21 cellular contexts compared by ENCODE assay signal in genomic region chr10:90992462-90992861, GRCh38.
"Had no signal": no experiment of that assay in that cellular context is flagged by ENCODE, and none has a peak within 500 bp of the region (broad histone marks: within the 10 kb centered on the region; RNA-seq: fewer than 3 reads in every experiment).

No MANE protein-coding gene starts in this region.

- H3K27ac ChIP-seq: adrenal gland, hepatocyte, lower lobe of right lung, neutrophil, pancreas, thoracic aorta, upper lobe of left lung had no signal

- H3K9me3 Mint-ChIP-seq: activated CD4-positive, alpha-beta memory T cell treated with anti-CD3 and anti-CD28 coated beads, Interleukin-2, amount 10 ng/mL, durations not matched to agents 7 days and 5 days; activated T-cell treated with anti-CD3 and anti-CD28 coated beads, Interleukin-2, amount 50 U/mL, for 4 hours; dendritic cell treated with granulocyte-macrophage colony-stimulating factor and Interleukin-4, amounts not matched to agents 40 ng/mL and 50 ng/mL, for 4 days; natural killer cell; stimulated activated effector memory CD8-positive, alpha-beta T cell treated with anti-CD3 and anti-CD28 coated beads, Interleukin-12 subunit alpha, Interleukin-12 subunit beta, amount 100 ng/mL, for 72 hours had no signal

- H3K27me3 ChIP-seq: adrenal gland, hepatocyte, upper lobe of left lung had no signal

- H3K9me3 ChIP-seq: lower lobe of right lung, neutrophil, pancreas, thoracic aorta, upper lobe of left lung had no signal

- ATAC-seq: activated T-cell treated with anti-CD3 and anti-CD28 coated beads, Interleukin-2, amount 50 U/mL, for 4 hours; left cardiac atrium; lower lobe of right lung; natural killer cell; pancreas; sciatic nerve; stimulated activated effector memory CD8-positive, alpha-beta T cell treated with anti-CD3 and anti-CD28 coated beads, Interleukin-12 subunit alpha, Interleukin-12 subunit beta, amount 100 ng/mL, for 72 hours had no signal

- H2AFZ ChIP-seq: hepatocyte had no signal

- H3K79me2 ChIP-seq: hepatocyte had no signal

- H3K36me3 Mint-ChIP-seq: natural killer cell; stimulated activated effector memory CD8-positive, alpha-beta T cell treated with anti-CD3 and anti-CD28 coated beads, Interleukin-12 subunit alpha, Interleukin-12 subunit beta, amount 100 ng/mL, for 72 hours had no signal

- H3K4me3 ChIP-seq: adrenal gland, hepatocyte, lower lobe of right lung, pancreas, upper lobe of left lung had no signal

- H3K4me1 Mint-ChIP-seq: natural killer cell had no signal

- H3K36me3 ChIP-seq: adrenal gland, lower lobe of right lung, neutrophil, pancreas, thoracic aorta, upper lobe of left lung had no signal

- H3K4me1 ChIP-seq: adrenal gland, pancreas, upper lobe of left lung had no signal

- H3K4me2 ChIP-seq: hepatocyte had no signal

- H3K27ac Mint-ChIP-seq: activated CD4-positive, alpha-beta memory T cell treated with anti-CD3 and anti-CD28 coated beads, Interleukin-2, amount 10 ng/mL, durations not matched to agents 7 days and 5 days; natural killer cell had no signal

- H3K4me3 Mint-ChIP-seq: activated CD4-positive, alpha-beta memory T cell treated with anti-CD3 and anti-CD28 coated beads, Interleukin-2, amount 10 ng/mL, durations not matched to agents 7 days and 5 days; activated T-cell treated with anti-CD3 and anti-CD28 coated beads, Interleukin-2, amount 50 U/mL, for 4 hours; dendritic cell treated with granulocyte-macrophage colony-stimulating factor and Interleukin-4, amounts not matched to agents 40 ng/mL and 50 ng/mL, for 4 days; natural killer cell had no signal

- DNase-seq: activated CD4-positive, alpha-beta memory T cell treated with anti-CD3 and anti-CD28 coated beads, Interleukin-2, amount 10 ng/mL, durations not matched to agents 7 days and 5 days; activated CD4-positive, alpha-beta T cell treated with anti-CD3 and anti-CD28 coated beads for 48 hours; activated CD4-positive, CD25-positive, alpha-beta regulatory T cell; activated effector memory CD4-positive, alpha-beta T cell treated with Interleukin-2 at 50 U/mL for 16 hours; activated naive CD4-positive, alpha-beta T cell treated with anti-CD3 and anti-CD28 coated beads, Interleukin-2, amount 50 U/mL, for 16 hours; activated T-cell treated with anti-CD3 and anti-CD28 coated beads, Interleukin-2, amount 50 U/mL, for 4 hours; adrenal gland; effector CD8-positive, alpha-beta T cell; left cardiac atrium; lower lobe of right lung; natural killer cell; pancreas; stimulated activated CD4-positive, alpha-beta T cell treated with anti-CD3 and anti-CD28 coated beads, Interleukin-4, amount 100 ng/mL, for 24 hours; T-helper 9 cell; upper lobe of left lung had no signal
